Comparison of ENCODE assay signal across 23 cellular contexts in the genomic region with DNA sequence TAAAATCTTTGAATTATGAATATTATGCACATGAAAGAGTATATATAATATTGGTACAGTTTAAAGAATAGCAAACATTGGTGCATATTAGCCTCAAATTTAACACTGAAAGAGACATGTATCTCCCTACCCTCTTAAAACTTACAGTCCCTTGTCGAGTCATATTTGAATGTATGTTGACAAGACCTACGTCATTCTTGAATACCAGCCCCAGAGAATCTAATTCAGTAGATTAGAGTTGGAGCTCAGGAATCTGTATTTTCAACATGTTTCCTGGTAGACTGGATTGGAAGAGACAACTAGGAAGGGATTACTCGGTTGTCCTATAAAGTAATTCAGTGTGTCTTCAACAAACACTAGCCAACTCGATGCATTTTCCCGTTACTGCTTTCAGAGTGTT.
"Had no signal": no experiment of that assay in that cellular context is flagged by ENCODE, and none has a peak within 500 bp of the region (broad histone marks: within the 10 kb centered on the region; RNA-seq: fewer than 3 reads in every experiment).

No MANE protein-coding gene starts in this region.

- H3K27ac ChIP-seq: adrenal gland, epithelial cell of prostate, esophagus squamous epithelium had no signal

- H3K4me1 ChIP-seq: adrenal gland had no signal

- DNase-seq: activated CD4-positive, alpha-beta memory T cell treated with anti-CD3 and anti-CD28 coated beads for 36 hours; activated CD4-positive, alpha-beta T cell treated with anti-CD3 and anti-CD28 coated beads for 36 hours; activated CD4-positive, alpha-beta T cell treated with anti-CD3 and anti-CD28 coated beads, Interleukin-2, amount 10 ng/mL, durations not matched to agents 24 days and 14 days; activated CD4-positive, CD25-positive, alpha-beta regulatory T cell; activated CD4-positive, CD25-positive, alpha-beta regulatory T cell treated with anti-CD3 and anti-CD28 coated beads, Interleukin-2, amount 50 U/mL, for 72 hours; activated CD8-positive, alpha-beta memory T cell treated with anti-CD3 and anti-CD28 coated beads, Interleukin-2, amount 10 ng/mL, durations not matched to agents 7 days and 5 days; activated CD8-positive, alpha-beta memory T cell treated with anti-CD3 and anti-CD28 coated beads, Interleukin-2, amount 50 U/mL, for 4 hours; activated CD8-positive, alpha-beta T cell treated with anti-CD3 and anti-CD28 coated beads, Interleukin-2, amount 10 ng/mL, durations not matched to agents 7 days and 5 days; activated effector memory CD4-positive, alpha-beta T cell treated with anti-CD3 and anti-CD28 coated beads, Interleukin-2, amount 50 U/mL, for 16 hours; activated naive CD4-positive, alpha-beta T cell treated with anti-CD3 and anti-CD28 coated beads for 36 hours; activated naive CD8-positive, alpha-beta T cell treated with anti-CD3 and anti-CD28 coated beads for 36 hours; activated naive CD8-positive, alpha-beta T cell treated with anti-CD3 and anti-CD28 coated beads, Interleukin-2, amount 50 U/mL, for 24 hours; activated T-cell treated with anti-CD3 and anti-CD28 coated beads, Interleukin-2, amount 50 U/mL, for 1 hour; activated T-cell treated with anti-CD3 and anti-CD28 coated beads, Interleukin-2, amount 50 U/mL, for 48 hours; adrenal gland; amygdala; aorta; effector CD8-positive, alpha-beta T cell; esophagus squamous epithelium; foreskin melanocyte; T-helper 2 cell had no signal

- H3K9me3 ChIP-seq: adrenal gland, esophagus squamous epithelium, gastroesophageal sphincter had no signal

- H3K4me3 ChIP-seq: adrenal gland, esophagus squamous epithelium, gastroesophageal sphincter had no signal

- ATAC-seq: activated CD4-positive, alpha-beta T cell treated with anti-CD3 and anti-CD28 coated beads for 36 hours; activated CD8-positive, alpha-beta memory T cell treated with anti-CD3 and anti-CD28 coated beads, Interleukin-2, amount 10 ng/mL, durations not matched to agents 7 days and 5 days; activated CD8-positive, alpha-beta T cell treated with anti-CD3 and anti-CD28 coated beads, Interleukin-2, amount 10 ng/mL, durations not matched to agents 7 days and 5 days; activated naive CD8-positive, alpha-beta T cell treated with anti-CD3 and anti-CD28 coated beads, Interleukin-2, amount 50 U/mL, for 24 hours; gastroesophageal sphincter had no signal

- H3K27me3 ChIP-seq: adrenal gland, esophagus squamous epithelium, gastroesophageal sphincter had no signal

- H3K36me3 ChIP-seq: adrenal gland, esophagus squamous epithelium, gastroesophageal sphincter had no signal
